ENCODE assay signal across 9 cellular contexts in genomic region chr1:181043025-181043880, GRCh38. TPM values are rescaled to one million over a fixed set of nuclear protein-coding genes. Genes with fewer than 3 reads are reported as not detected.
DNase-seq lines count a peak whose midpoint lies in the region; ATAC-seq and TF ChIP-seq lines count a peak whose summit lies in the region.
"Had no signal": no experiment of that assay in that cellular context is flagged by ENCODE, and none has a peak within 500 bp of the region (broad histone marks: within the 10 kb centered on the region; RNA-seq: fewer than 3 reads in every experiment).

No MANE protein-coding gene starts in this region.

- peak overlapping the region in 3 of 5 donors; percentile 13 to 58 (median 28) for H3K4me3 Mint-ChIP-seq in immature natural killer cell

- peak overlapping the region; percentile 87 to 97 (median 96) for H3K27ac Mint-ChIP-seq in immature natural killer cell

- peaks cover 5% of the 10 kb centered on the region for H3K36me3 ChIP-seq in osteoblast (ENCODE audit: insufficient read depth, low read length)

- peaks cover 7% of the 10 kb centered on the region for H3K4me1 ChIP-seq in osteoblast (ENCODE audit: insufficient read depth, low read length)

- H3K4me3 ChIP-seq in osteoblast (ENCODE audit: insufficient read depth, low read length) (no peak overlapping the region), dorsolateral prefrontal cortex (no peak overlapping the region)

- peaks cover 0 to 8% (median 2%) of the 10 kb centered on the region in 3 donors for H3K27me3 Mint-ChIP-seq in immature natural killer cell (ENCODE audit: low read depth in 3 of 3)

- no peak overlapping the region for H3K4me2 ChIP-seq in osteoblast (ENCODE audit: insufficient read depth, low read length)

- H3K27ac ChIP-seq in osteoblast (ENCODE audit: low read depth, low read length) (no peak overlapping the region), dorsolateral prefrontal cortex (no peak overlapping the region)

- TF ChIP-seq CTCF in osteoblast (IDR thresholded peaks at IDR 0.05; ENCODE audit: extremely low read depth, low read depth, low read length) (no peak), dorsolateral prefrontal cortex (IDR thresholded peaks at IDR 0.05 in 54 of 56, conservative IDR thresholded peaks at IDR 0.05 in 2 of 56; ENCODE audit: low read depth in 1 of 56, partially characterized antibody in 56 of 56) (no peak)

- H3K36me3 Mint-ChIP-seq in immature natural killer cell: peaks cover 7 to 18% (median 15%) of the 10 kb centered on the region in 3 donors

- H3K27me3 ChIP-seq in osteoblast (ENCODE audit: insufficient read depth, low read length) (no peaks in the 10 kb centered on the region), dorsolateral prefrontal cortex (no peaks in the 10 kb centered on the region)

- intact Hi-C loops in dorsolateral prefrontal cortex (cut with DNase I): loop anchor here in 1 of 2 donors (5.0 kb wide), 1 partner anchor 44 kb away; the partner anchor contains the start of gene IER5

- peaks cover 4% of the 10 kb centered on the region for H3K79me2 ChIP-seq in osteoblast (ENCODE audit: insufficient read depth, low read length)

- H3K9me3 ChIP-seq in osteoblast (ENCODE audit: low read depth, low read length): no peaks in the 10 kb centered on the region

- DNase-seq in COLO668 (lab: John Stamatoyannopoulos, UW; ENCODE audit: unreplicated experiment) (peak; percentile 26), SIG-M5 (lab: John Stamatoyannopoulos, UW) (peak; percentile 71), immature natural killer cell (no peak), osteoblast (ENCODE audit: insufficient read length, low spot score, missing footprints) (no peak), dorsolateral prefrontal cortex (no peak)
- DNase-seq: activated CD4-positive, CD25-positive, alpha-beta regulatory T cell had no signal

- H2AFZ ChIP-seq in osteoblast (ENCODE audit: low read length): no peak overlapping the region

- H4K20me1 ChIP-seq in osteoblast (ENCODE audit: insufficient read depth, low read length): no peaks in the 10 kb centered on the region

- H3K4me1 Mint-ChIP-seq in immature natural killer cell: peaks cover 57 to 69% of the 10 kb centered on the region in 2 donors

- no peaks in the 10 kb centered on the region for H3K9me3 Mint-ChIP-seq in immature natural killer cell

- ATAC-seq in HG02973 (IDR thresholded peaks at IDR 0.05; ENCODE audit: unreplicated experiment) (peak; percentile 36), GM19351 (IDR thresholded peaks at IDR 0.05; ENCODE audit: unreplicated experiment) (no peak), GM19397 (IDR thresholded peaks at IDR 0.05; ENCODE audit: unreplicated experiment) (no peak)

RNA-seq across cellular contexts. Expression of gene MR1, which starts 9.5 kb away (rescaled TPM):
- polyA plus RNA-seq in immature natural killer cell: 10 to 100 TPM; 45.0 to 62.7 (median 54.1) TPM
- total RNA-seq in osteoblast (29.3 and 33.0 TPM in 2 replicates), dorsolateral prefrontal cortex (10 to 100 TPM in 15 of 120 experiments, 1 to 10 TPM in 105; 2.7 to 15.3 (median 6.8) TPM)

RNA-seq across cellular contexts. Expression of gene STX6, which starts 20.6 kb away (rescaled TPM):
- polyA plus RNA-seq in immature natural killer cell: 10 to 100 TPM in 1 of 3 donors, 1 to 10 TPM in 2; 6.0 to 14.4 (median 7.9) TPM
- 27.1 and 32.2 TPM in 2 replicates for total RNA-seq in osteoblast
- total RNA-seq in dorsolateral prefrontal cortex: 10 to 100 TPM; 29.0 to 51.3 (median 40.7) TPM

RNA-seq across cellular contexts. Expression of gene IER5, which starts 45.2 kb away (rescaled TPM):
- 10 to 100 TPM; 11.6 to 22.7 (median 14.4) TPM for polyA plus RNA-seq in immature natural killer cell
- 16.2 and 17.4 TPM in 2 replicates for total RNA-seq in osteoblast
- total RNA-seq in dorsolateral prefrontal cortex: 10 to 100 TPM in 118 of 120 experiments, 1 to 10 TPM in 2; 8.1 to 74.9 (median 17.6) TPM

Comparison
In these comparisons a context has a peak if more than half of its experiments do, and no peak if none do; other contexts are left out.
1. DNase-seq: peak in COLO668 (single experiment) and SIG-M5 (single experiment); none in immature natural killer cell (0 of 3), osteoblast (single experiment) and dorsolateral prefrontal cortex (0 of 10).